ENCODE assay signal across 8 cellular contexts in the genomic region with DNA sequence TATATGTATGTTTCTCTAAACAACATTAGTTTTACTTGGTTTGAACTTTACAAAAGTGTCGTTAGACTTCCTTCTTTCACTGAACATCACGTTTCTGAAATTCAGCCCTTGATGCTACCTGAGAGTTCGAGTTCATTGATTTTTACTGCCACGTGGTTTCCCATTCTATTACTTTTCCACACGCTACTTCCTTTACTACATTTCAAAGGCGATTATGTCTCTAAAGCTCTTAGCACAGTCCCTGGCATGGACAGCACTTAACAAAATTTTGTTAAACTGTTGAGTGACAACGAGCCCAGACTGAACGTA. TPM values are rescaled to one million over a fixed set of nuclear protein-coding genes. Genes with fewer than 3 reads are reported as not detected.
DNase-seq lines count a peak whose midpoint lies in the region; TF ChIP-seq lines count a peak whose summit lies in the region.

No MANE protein-coding gene starts in this region.

- POLR2A ChIA-PET in activated CD4-positive, alpha-beta T cell treated with anti-CD3 and anti-CD28 coated beads, Interleukin-2, amount 10 ng/mL, durations not matched to agents 7 days and 5 days (lab: Charles Lee), result no interaction called here
- POLR2A ChIA-PET in PC-9 (lab: Charles Lee; ENCODE audit: unreplicated experiment), result no interaction called here

- H3K36me3 Mint-ChIP-seq in activated CD4-positive, alpha-beta T cell treated with anti-CD3 and anti-CD28 coated beads, Interleukin-2, amount 10 ng/mL, durations not matched to agents 7 days and 5 days (ENCODE audit: low read depth), result no peaks in the 10 kb centered on the region

- no peak for DNase-seq in activated CD4-positive, alpha-beta T cell treated with anti-CD3 and anti-CD28 coated beads, Interleukin-2, amount 10 ng/mL, durations not matched to agents 7 days and 5 days
- DNase-seq in activated CD4-positive, alpha-beta T cell treated with anti-CD3 and anti-CD28 coated beads, Interleukin-2, amount 50 U/mL, for 4 hours, result no peak
- DNase-seq in PC-9 (no peak), testis (no peak), globus pallidus (ENCODE audit: low spot score) (no peak), NCI-H2029 (lab: John Stamatoyannopoulos, UW) (no peak)
- DNase-seq in NK-92 treated with Interleukin-12 subunit alpha and Interleukin-12 subunit beta, amount 100 ng/mL, for 24 hours (lab: John Stamatoyannopoulos, UW), result no peak

- no peaks in the 10 kb centered on the region for H3F3A ChIP-seq in PC-9 (ENCODE audit: insufficient read depth, low read depth)

- peak overlapping the region; percentile 90 for H3K4me2 ChIP-seq in PC-9

- no peaks in the 10 kb centered on the region for H3K36me3 ChIP-seq in PC-9 (ENCODE audit: low read depth)
- H3K36me3 ChIP-seq in iPS-15b (ENCODE audit: control insufficient read depth, insufficient read depth, low read length), result no peaks in the 10 kb centered on the region
- H3K36me3 ChIP-seq in testis (ENCODE audit: low read depth, missing control alignments), result no peaks in the 10 kb centered on the region

- no peaks in the 10 kb centered on the region for H3K27me3 Mint-ChIP-seq in activated CD4-positive, alpha-beta T cell treated with anti-CD3 and anti-CD28 coated beads, Interleukin-2, amount 10 ng/mL, durations not matched to agents 7 days and 5 days

- TF ChIP-seq POLR2A in testis (IDR thresholded peaks at IDR 0.05), result no peak

- H3K9me3 ChIP-seq in PC-9 (ENCODE audit: insufficient read depth, low read depth), result no peaks in the 10 kb centered on the region
- no peaks in the 10 kb centered on the region for H3K9me3 ChIP-seq in iPS-15b (ENCODE audit: control insufficient read depth, insufficient read depth, low read length)
- H3K9me3 ChIP-seq in testis, result no peaks in the 10 kb centered on the region

- H3K4me3 Mint-ChIP-seq in activated CD4-positive, alpha-beta T cell treated with anti-CD3 and anti-CD28 coated beads, Interleukin-2, amount 10 ng/mL, durations not matched to agents 7 days and 5 days, result peak overlapping the region; percentile 93

- H3K4me3 ChIP-seq in PC-9, result peak overlapping the region; percentile 51; the same call in 1 of the 2 replicates
- H3K4me3 ChIP-seq in iPS-15b (ENCODE audit: low read depth, low read length), result peak overlapping the region; percentile 42
- peak overlapping the region; percentile 82 for H3K4me3 ChIP-seq in testis

- H3K9me3 Mint-ChIP-seq in activated CD4-positive, alpha-beta T cell treated with anti-CD3 and anti-CD28 coated beads, Interleukin-2, amount 10 ng/mL, durations not matched to agents 7 days and 5 days, result no peaks in the 10 kb centered on the region

- H3K27ac ChIP-seq in PC-9 (no peak overlapping the region), testis (peak overlapping the region in 1 of 2 donors; percentile 28)

- no peaks in the 10 kb centered on the region for H3K27me3 ChIP-seq in PC-9 (ENCODE audit: insufficient read depth, low read depth)
- H3K27me3 ChIP-seq in iPS-15b (ENCODE audit: control insufficient read depth, insufficient read depth, low read length), result no peaks in the 10 kb centered on the region
- H3K27me3 ChIP-seq in testis, result no peaks in the 10 kb centered on the region

- no peaks in the 10 kb centered on the region for H3K9me2 ChIP-seq in PC-9 (ENCODE audit: insufficient read depth)

- H3K9ac ChIP-seq in iPS-15b (ENCODE audit: low read depth, low read length), result no peak overlapping the region

- H3K4me1 ChIP-seq in PC-9 (replicated peaks; ENCODE audit: insufficient read depth) (peaks cover 13% of the 10 kb centered on the region), iPS-15b (ENCODE audit: control insufficient read depth, insufficient read depth, low read length) (no peaks in the 10 kb centered on the region), testis (no peaks in the 10 kb centered on the region)

- H3K4me1 Mint-ChIP-seq in activated CD4-positive, alpha-beta T cell treated with anti-CD3 and anti-CD28 coated beads, Interleukin-2, amount 10 ng/mL, durations not matched to agents 7 days and 5 days, result peaks cover 30% of the 10 kb centered on the region

- no TSS peak for BruUV-seq in PC-9 (replicated peaks; lab: Mats Ljungman, UMichigan)

- H3K79me2 ChIP-seq in PC-9 (ENCODE audit: low read depth), result peaks cover 10% of the 10 kb centered on the region; the same call in 1 of the 2 replicates

- no peaks in the 10 kb centered on the region for H4K20me1 ChIP-seq in PC-9 (ENCODE audit: insufficient read depth)

- CTCF ChIA-PET in activated CD4-positive, alpha-beta T cell treated with anti-CD3 and anti-CD28 coated beads, Interleukin-2, amount 10 ng/mL, durations not matched to agents 7 days and 5 days (lab: Charles Lee), result interaction anchor here (1.2 to 3.2 kb wide), 4 partner anchors 11 to 28 kb away, joined by 3 to 13 read pairs (median 8); no protein-coding TSS in a partner anchor
- CTCF ChIA-PET in PC-9 (lab: Charles Lee), result interaction anchor here (0.7 kb wide), 2 partner anchors 20 to 1591 kb away, joined by 3 to 5 read pairs; no protein-coding TSS in a partner anchor

- intact Hi-C loops in PC-9 (cut with micrococcal nuclease; ENCODE audit: unreplicated experiment), result loop anchor here (1.0 kb wide), 1 partner anchor 42 kb away; no protein-coding TSS in a partner anchor
- intact Hi-C loops in testis (cut with DNase I; ENCODE audit: low total_unique reads), result no loop called here

- WGBS in testis, 2 donors, result 14 to 19% methylated on average over 8 of the region's 8 CpGs

- peak overlapping the region; percentile 86 for H2AFZ ChIP-seq in PC-9

- TF ChIP-seq CTCF in PC-9 (conservative IDR thresholded peaks at IDR 0.05), result no peak
- no peak for TF ChIP-seq CTCF in testis (IDR thresholded peaks at IDR 0.05)

- peak overlapping the region; percentile 96 for H3K27ac Mint-ChIP-seq in activated CD4-positive, alpha-beta T cell treated with anti-CD3 and anti-CD28 coated beads, Interleukin-2, amount 10 ng/mL, durations not matched to agents 7 days and 5 days

RNA-seq across cellular contexts. Expression of a gene that starts 15.9 kb away (rescaled TPM):
- total RNA-seq in activated CD4-positive, alpha-beta T cell treated with anti-CD3 and anti-CD28 coated beads, Interleukin-2, amount 10 ng/mL, durations not matched to agents 7 days and 5 days, result 10 to 100 TPM; 72.4 to 73.2 TPM
- total RNA-seq in PC-9 (2021) (69.6 and 74.6 TPM in 2 replicates), testis (100 to 1,000 TPM; 123 to 124 TPM)
- polyA plus RNA-seq in testis (ENCODE audit: insufficient read depth, low read depth, low replicate concordance), result 62.7 TPM
